ENCODE assay signal across 21 cellular contexts in the genomic region with DNA sequence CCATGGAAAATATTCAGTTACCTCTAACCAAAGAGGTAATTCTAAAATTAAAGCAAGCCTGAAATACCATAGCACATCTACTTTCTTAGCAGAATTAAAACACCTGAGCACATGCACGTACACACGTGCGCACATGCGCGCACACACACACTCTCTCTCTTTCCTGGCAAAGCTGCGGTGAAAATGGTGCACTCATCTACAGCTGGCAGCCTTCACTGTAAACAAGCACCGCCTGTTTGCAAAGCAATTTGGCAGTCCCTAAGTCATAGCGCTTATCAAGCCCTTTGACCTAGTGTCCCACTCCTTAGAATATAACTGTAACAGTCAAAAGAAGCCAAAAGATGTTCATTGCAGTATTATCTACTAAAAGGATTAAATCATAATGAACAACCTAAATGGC.
"Had no signal": no experiment of that assay in that cellular context is flagged by ENCODE, and none has a peak within 500 bp of the region (broad histone marks: within the 10 kb centered on the region; RNA-seq: fewer than 3 reads in every experiment).

No MANE protein-coding gene starts in this region.

- H3K9me3 ChIP-seq: adrenal gland, gastroesophageal sphincter, spleen, thoracic aorta had no signal

- H3K36me3 ChIP-seq: adrenal gland, thoracic aorta, upper lobe of left lung had no signal

- H3K4me1 ChIP-seq: adrenal gland, gastroesophageal sphincter, upper lobe of left lung had no signal

- H3K27ac ChIP-seq: adrenal gland, gastroesophageal sphincter, spleen, thoracic aorta, upper lobe of left lung, WERI-Rb-1 had no signal

- ATAC-seq: activated T-cell treated with anti-CD3 and anti-CD28 coated beads, Interleukin-2, amount 50 U/mL, for 4 hours; gastroesophageal sphincter; naive thymus-derived CD4-positive, alpha-beta T cell had no signal

- DNase-seq: activated CD4-positive, alpha-beta T cell treated with anti-CD3 and anti-CD28 coated beads for 1 hour; activated CD4-positive, alpha-beta T cell treated with anti-CD3 and anti-CD28 coated beads, Interleukin-2, amount 50 U/mL, for 4 hours; activated CD8-positive, alpha-beta memory T cell treated with anti-CD3 and anti-CD28 coated beads, Interleukin-2, amount 50 U/mL, for 48 hours; activated naive CD4-positive, alpha-beta T cell; activated T-cell treated with anti-CD3 and anti-CD28 coated beads, Interleukin-2, amount 50 U/mL, for 4 hours; adrenal gland; central memory CD4-positive, alpha-beta T cell; head of caudate nucleus; hypothalamus; naive thymus-derived CD4-positive, alpha-beta T cell; occipital lobe; posterior cingulate gyrus; spleen; stimulated activated CD4-positive, alpha-beta T cell treated with anti-CD3 and anti-CD28 coated beads, Interleukin-4, amount 100 ng/mL, for 1 hour; stimulated activated naive CD4-positive, alpha-beta T cell; T-helper 1 cell; upper lobe of left lung; WERI-Rb-1 had no signal

- H3K4me3 ChIP-seq: adrenal gland, gastroesophageal sphincter, lung, spleen, thoracic aorta, upper lobe of left lung had no signal

- H3K27me3 ChIP-seq: adrenal gland, gastroesophageal sphincter, spleen, upper lobe of left lung had no signal
